22 cellular contexts compared by ENCODE assay signal in genomic region chrX:153519569-153520285, GRCh38. TPM values are rescaled to one million over a fixed set of nuclear protein-coding genes. Genes with fewer than 3 reads are reported as not detected.
A peak's percentile ranks its signal among the peaks of the same experiment; 100 is the strongest.
DNase-seq lines count a peak whose midpoint lies in the region; ATAC-seq lines count a peak whose summit lies in the region.
"Had no signal": no experiment of that assay in that cellular context is flagged by ENCODE, and none has a peak within 500 bp of the region (broad histone marks: within the 10 kb centered on the region; RNA-seq: fewer than 3 reads in every experiment).

No MANE protein-coding gene starts in this region.

- no peaks in the 10 kb centered on the region for H3K36me3 ChIP-seq in adipocyte (ENCODE audit: control insufficient read depth, insufficient read depth, low read length, severe bottlenecking)
- H3K36me3 ChIP-seq: gastrocnemius medialis, sigmoid colon, uterus had no signal

- H3K9me3 Mint-ChIP-seq in T-helper 2 cell treated with Interferon-gamma antibody and Interleukin-4, amounts not matched to agents 5 μg/mL and 100 μg/mL, for 36 hours: no peaks in the 10 kb centered on the region
- H3K9me3 Mint-ChIP-seq in activated naive CD4-positive, alpha-beta T cell treated with anti-CD3 and anti-CD28 coated beads, Interleukin-2, amount 10 ng/mL, durations not matched to agents 7 days and 5 days: no peaks in the 10 kb centered on the region
- H3K9me3 Mint-ChIP-seq in stimulated activated naive B cell treated with anti-CD40 and anti-IgM and Interleukin-4, amounts not matched to agents 10 μg/mL and 1 μg/mL and 100 μg/mL, for 72 hours: no peaks in the 10 kb centered on the region

- peaks cover 63% of the 10 kb centered on the region for H3K27me3 ChIP-seq in adipocyte (replicated peaks; ENCODE audit: control insufficient read depth, insufficient read depth, low read length)

- H3K4me1 Mint-ChIP-seq in T-helper 2 cell treated with Interferon-gamma antibody and Interleukin-4, amounts not matched to agents 5 μg/mL and 100 μg/mL, for 36 hours (ENCODE audit: low read depth): no peaks in the 10 kb centered on the region
- H3K4me1 Mint-ChIP-seq in activated naive CD4-positive, alpha-beta T cell treated with anti-CD3 and anti-CD28 coated beads, Interleukin-2, amount 10 ng/mL, durations not matched to agents 7 days and 5 days: peaks cover 7% of the 10 kb centered on the region
- peaks cover 5 to 6% of the 10 kb centered on the region in 2 donors for H3K4me1 Mint-ChIP-seq in stimulated activated naive B cell treated with anti-CD40 and anti-IgM and Interleukin-4, amounts not matched to agents 10 μg/mL and 1 μg/mL and 100 μg/mL, for 72 hours

- H3K9me3 ChIP-seq in adipocyte (ENCODE audit: control insufficient read depth, low read length): no peaks in the 10 kb centered on the region
- H3K9me3 ChIP-seq: Caco-2, gastrocnemius medialis, sigmoid colon, uterus had no signal

- H3K27ac Mint-ChIP-seq in T-helper 2 cell treated with Interferon-gamma antibody and Interleukin-4, amounts not matched to agents 5 μg/mL and 100 μg/mL, for 36 hours: no peak overlapping the region
- H3K27ac Mint-ChIP-seq in activated naive CD4-positive, alpha-beta T cell treated with anti-CD3 and anti-CD28 coated beads, Interleukin-2, amount 10 ng/mL, durations not matched to agents 7 days and 5 days: no peak overlapping the region
- H3K27ac Mint-ChIP-seq in stimulated activated naive B cell treated with anti-CD40 and anti-IgM and Interleukin-4, amounts not matched to agents 10 μg/mL and 1 μg/mL and 100 μg/mL, for 72 hours: no peak overlapping the region

- H3K9ac ChIP-seq in adipocyte (ENCODE audit: low read length): no peak overlapping the region

- H3K27me3 Mint-ChIP-seq in T-helper 2 cell treated with Interferon-gamma antibody and Interleukin-4, amounts not matched to agents 5 μg/mL and 100 μg/mL, for 36 hours (ENCODE audit: low read depth): peaks cover 18% of the 10 kb centered on the region
- peaks cover 80% of the 10 kb centered on the region for H3K27me3 Mint-ChIP-seq in activated naive CD4-positive, alpha-beta T cell treated with anti-CD3 and anti-CD28 coated beads, Interleukin-2, amount 10 ng/mL, durations not matched to agents 7 days and 5 days
- H3K27me3 Mint-ChIP-seq in stimulated activated naive B cell treated with anti-CD40 and anti-IgM and Interleukin-4, amounts not matched to agents 10 μg/mL and 1 μg/mL and 100 μg/mL, for 72 hours: peaks cover 25 to 53% of the 10 kb centered on the region in 2 donors

- DNase-seq in AG08395 (ENCODE audit: low spot score) (peak; percentile 72), HT1080 (ENCODE audit: low read depth) (peak; percentile 27), adipocyte (ENCODE audit: low read depth) (peak; percentile 13), iris pigment epithelial cell (ENCODE audit: low read depth) (peak; percentile 39)
- DNase-seq in T-helper 2 cell treated with Interferon-gamma antibody and Interleukin-4, amounts not matched to agents 5 μg/mL and 100 μg/mL, for 36 hours (ENCODE audit: low spot score): no peak
- DNase-seq in activated naive CD4-positive, alpha-beta T cell treated with anti-CD3 and anti-CD28 coated beads, Interleukin-2, amount 10 ng/mL, durations not matched to agents 7 days and 5 days: no peak
- no peak for DNase-seq in stimulated activated naive B cell treated with anti-CD40 and anti-IgM and Interleukin-4, amounts not matched to agents 10 μg/mL and 1 μg/mL and 100 μg/mL, for 72 hours
- DNase-seq: activated CD4-positive, CD25-positive, alpha-beta regulatory T cell; Caco-2; central memory CD4-positive, alpha-beta T cell; gastrocnemius medialis; GF-D8; KG1; NCI-H1105; NCI-H345; occipital lobe; Right ventricle myocardium superior; sigmoid colon; uterus had no signal

- peaks cover 9% of the 10 kb centered on the region for H3K4me1 ChIP-seq in adipocyte (ENCODE audit: control insufficient read depth, insufficient read depth, low read length)
- H3K4me1 ChIP-seq: Caco-2, gastrocnemius medialis, uterus had no signal

- no peak overlapping the region for H3K4me3 Mint-ChIP-seq in T-helper 2 cell treated with Interferon-gamma antibody and Interleukin-4, amounts not matched to agents 5 μg/mL and 100 μg/mL, for 36 hours
- no peak overlapping the region for H3K4me3 Mint-ChIP-seq in activated naive CD4-positive, alpha-beta T cell treated with anti-CD3 and anti-CD28 coated beads, Interleukin-2, amount 10 ng/mL, durations not matched to agents 7 days and 5 days
- no peak overlapping the region for H3K4me3 Mint-ChIP-seq in stimulated activated naive B cell treated with anti-CD40 and anti-IgM and Interleukin-4, amounts not matched to agents 10 μg/mL and 1 μg/mL and 100 μg/mL, for 72 hours

- no peaks in the 10 kb centered on the region for H3K36me3 Mint-ChIP-seq in T-helper 2 cell treated with Interferon-gamma antibody and Interleukin-4, amounts not matched to agents 5 μg/mL and 100 μg/mL, for 36 hours (ENCODE audit: low read depth)
- H3K36me3 Mint-ChIP-seq in activated naive CD4-positive, alpha-beta T cell treated with anti-CD3 and anti-CD28 coated beads, Interleukin-2, amount 10 ng/mL, durations not matched to agents 7 days and 5 days: no peaks in the 10 kb centered on the region
- H3K36me3 Mint-ChIP-seq in stimulated activated naive B cell treated with anti-CD40 and anti-IgM and Interleukin-4, amounts not matched to agents 10 μg/mL and 1 μg/mL and 100 μg/mL, for 72 hours: no peaks in the 10 kb centered on the region

- CTCF ChIA-PET in activated naive CD4-positive, alpha-beta T cell treated with anti-CD3 and anti-CD28 coated beads, Interleukin-2, amount 10 ng/mL, durations not matched to agents 7 days and 5 days (lab: Charles Lee): no interaction called here

- H3K4me3 ChIP-seq in adipocyte (ENCODE audit: low read length): no peak overlapping the region
- H3K4me3 ChIP-seq: gastrocnemius medialis, sigmoid colon, uterus had no signal

- no peak for ATAC-seq in HG02642 (IDR thresholded peaks at IDR 0.05; ENCODE audit: poor library complexity, unreplicated experiment)
- no peak for ATAC-seq in stimulated activated naive B cell treated with anti-CD40 and anti-IgM and Interleukin-4, amounts not matched to agents 10 μg/mL and 1 μg/mL and 100 μg/mL, for 72 hours (replicated peaks)
- ATAC-seq: gastrocnemius medialis had no signal

RNA-seq across cellular contexts. Expression of gene ATP2B3, which starts 2.3 kb away (rescaled TPM):
- total RNA-seq in HT1080 (2014; rRNA removed; shearing (Covaris generic)): 0.03 TPM in 1 of 2 replicates, not detected in the other
- polyA plus RNA-seq in HT1080 (2015; cell fraction: cytosol; rRNA removed): 0.05 TPM in 1 of 2 replicates, not detected in the other
- polyA plus RNA-seq in HT1080 (2015; cell fraction: nucleus; rRNA removed): not detected in 2 replicates
- total RNA-seq: Caco-2, gastrocnemius medialis, liver, Right ventricle myocardium superior had no signal
- polyA plus RNA-seq: liver had no signal

RNA-seq across cellular contexts. Expression of gene BGN, which starts 24.9 kb away (rescaled TPM):
- 0.10 and 0.45 TPM in 2 replicates for total RNA-seq in HT1080 (2014; rRNA removed; shearing (Covaris generic))
- polyA plus RNA-seq in HT1080 (2015; cell fraction: cytosol; rRNA removed): 1.7 and 2.3 TPM in 2 replicates
- polyA plus RNA-seq in HT1080 (2015; cell fraction: nucleus; rRNA removed): 3.4 and 3.5 TPM in 2 replicates
- total RNA-seq: T-helper 1 cell treated with Interleukin-12 subunit alpha and Interleukin-12 subunit beta and Interleukin-4 antibody, amounts not matched to agents 30 ng/mL and 1 ng/mL, for 36 hours had no signal

RNA-seq across cellular contexts. Expression of gene HAUS7, which starts 49.4 kb away (rescaled TPM):
- 34.7 and 37.3 TPM in 2 replicates for total RNA-seq in HT1080 (2014; rRNA removed; shearing (Covaris generic))
- polyA plus RNA-seq in HT1080 (2015; cell fraction: cytosol; rRNA removed): 24.6 and 26.6 TPM in 2 replicates
- 34.5 and 40.1 TPM in 2 replicates for polyA plus RNA-seq in HT1080 (2015; cell fraction: nucleus; rRNA removed)

Comparison
In these comparisons a context has a peak if more than half of its experiments do, and no peak if none do; other contexts are left out.
1. DNase-seq: peak in AG08395 (single experiment), HT1080 (single experiment), adipocyte (single experiment) and iris pigment epithelial cell (single experiment); none in T-helper 2 cell treated with Interferon-gamma antibody and Interleukin-4, amounts not matched to agents 5 μg/mL and 100 μg/mL, for 36 hours (single experiment), activated naive CD4-positive, alpha-beta T cell treated with anti-CD3 and anti-CD28 coated beads, Interleukin-2, amount 10 ng/mL, durations not matched to agents 7 days and 5 days (single experiment) and stimulated activated naive B cell treated with anti-CD40 and anti-IgM and Interleukin-4, amounts not matched to agents 10 μg/mL and 1 μg/mL and 100 μg/mL, for 72 hours (single experiment).